Comparison of ENCODE assay signal across 8 cellular contexts in the genomic region with DNA sequence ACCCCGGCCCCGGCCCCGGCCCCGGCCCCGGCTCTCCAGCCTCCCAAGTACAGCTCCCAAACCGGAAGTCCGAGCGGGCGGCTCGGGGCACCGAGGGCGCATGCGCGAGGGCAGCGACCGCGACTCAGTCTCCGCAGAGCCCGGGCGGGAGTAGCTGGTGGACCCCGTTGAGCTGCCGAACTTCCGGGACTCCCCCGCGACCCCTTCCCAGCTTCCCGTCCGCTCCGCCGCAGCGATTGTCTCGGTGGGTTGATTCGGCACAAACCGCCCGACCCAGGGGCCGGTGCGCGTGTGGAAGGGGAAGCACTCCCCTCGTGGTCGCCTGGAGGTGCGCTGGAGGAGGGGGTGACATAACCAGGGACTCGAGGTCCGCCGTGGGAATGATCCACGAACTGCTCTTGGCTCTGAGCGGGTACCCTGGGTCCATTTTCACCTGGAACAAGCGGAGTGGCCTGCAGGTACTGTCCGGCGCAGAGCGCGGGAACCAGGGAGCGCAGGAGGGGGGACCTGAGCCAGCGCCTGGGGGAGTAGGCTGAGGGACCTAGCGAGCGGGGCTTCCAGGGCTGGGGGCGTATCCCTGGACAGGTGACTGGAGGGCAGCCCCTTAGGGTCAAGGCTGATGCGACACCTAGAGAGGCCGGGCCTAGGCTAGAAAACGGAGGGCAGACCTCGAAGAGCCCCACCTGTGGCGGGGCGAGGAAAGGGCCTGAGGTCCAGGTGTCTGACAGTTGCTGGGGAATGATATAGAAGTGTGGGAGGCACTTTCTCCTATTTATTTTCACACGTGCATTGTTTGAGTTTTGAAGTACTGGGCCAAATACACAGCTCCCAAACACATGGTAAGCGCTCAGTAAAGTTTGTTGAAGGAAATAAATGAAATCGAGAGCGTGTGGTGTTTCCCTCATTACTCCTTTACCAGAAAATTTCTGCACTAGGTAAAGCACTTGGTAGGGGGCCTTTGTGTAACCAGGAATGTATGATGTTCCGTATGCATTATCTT. TPM values are rescaled to one million over a fixed set of nuclear protein-coding genes. Genes with fewer than 3 reads are reported as not detected.
A peak's percentile ranks its signal among the peaks of the same experiment; 100 is the strongest.
DNase-seq lines count a peak whose midpoint lies in the region; ATAC-seq, FAIRE-seq and TF ChIP-seq lines count a peak whose summit lies in the region.

TUBGCP4 (plus strand) TSS at position 127 of the 1,000 bp plus-strand sequence; CDS start at position 381, 254 bp downstream.
ZSCAN29 (minus strand) TSS at position 69 of the 1,000 bp plus-strand sequence. CDS start 1,130 bp downstream, outside the sequence.

- H3K9me3 ChIP-seq in A549: peaks cover 18% of the 10 kb centered on the region

- peaks cover 17% of the 10 kb centered on the region for H3K36me3 Mint-ChIP-seq in chondrocyte (ENCODE audit: low read depth)

- H3K36me3 ChIP-seq in kidney epithelial cell (ENCODE audit: control insufficient read depth, insufficient read depth, low read length): peaks cover 3% of the 10 kb centered on the region

- CTCF ChIA-PET in A549 (lab: Yijun Ruan, JAX): interaction anchor here (0.9 to 1.3 kb wide), 4 partner anchors 8 to 18 kb away, joined by 3 to 4 read pairs (median 4); no protein-coding TSS in a partner anchor

- DNase-seq in A549 (ENCODE audit: low read depth in 1 of 2, low spot score in 1 of 2) (peak; percentile 76), NCI-H345 treated with DMSO at 0.1 percent for 48 hours (lab: John Stamatoyannopoulos, UW; ENCODE audit: unreplicated experiment) (peak; percentile 44), chondrocyte (ENCODE audit: low spot score) (no peak), kidney epithelial cell (ENCODE audit: low read depth) (peak; percentile 21)
- DNase-seq in stimulated activated CD4-positive, alpha-beta T cell treated with anti-CD3 and anti-CD28 coated beads, Interleukin-1b, Interleukin-23, amount 100 ng/mL, for 1 hour (ENCODE audit: low read depth in 2 of 2): peak; percentile 44 to 50

- peaks cover 47% of the 10 kb centered on the region for H3K4me1 Mint-ChIP-seq in chondrocyte (ENCODE audit: low read depth)

- H3K27me3 ChIP-seq in kidney epithelial cell (ENCODE audit: control insufficient read depth, insufficient read depth, low read length): no peaks in the 10 kb centered on the region

- peaks cover 8% of the 10 kb centered on the region for H3K9me3 Mint-ChIP-seq in chondrocyte (ENCODE audit: low read depth)

- peaks cover 12% of the 10 kb centered on the region; the same call in 2 of the 3 replicates for H3K4me1 ChIP-seq in A549

- 25% methylated on average over 11 of the region's 66 CpGs for WGBS in A549 (ENCODE audit: missing lambda C conversion rate)

- POLR2A ChIA-PET in A549 (lab: Yijun Ruan, JAX): interaction anchor here (0.7 kb wide), 1 partner anchor 19 kb away, joined by 3 read pairs; no protein-coding TSS in a partner anchor

- TF ChIP-seq POLR2A in A549 (IDR thresholded peaks at IDR 0.05; ENCODE audit: low read length): peak; percentile 58

- H3K4me2 ChIP-seq in A549: peak within 1 kb of the TSS; percentile 92

- H3K4me3 Mint-ChIP-seq in chondrocyte (ENCODE audit: unreplicated experiment): peak within 1 kb of the TSS; percentile 89

- H3K27ac ChIP-seq in A549: peak within 1 kb of the TSS; percentile 92 to 96

- no peak for TF ChIP-seq EP300 in A549 (IDR thresholded peaks at IDR 0.05)

- H3K4me3 ChIP-seq in A549 (peak within 1 kb of the TSS; percentile 96), kidney epithelial cell (ENCODE audit: low read depth, low read length) (peak within 1 kb of the TSS; percentile 74)

- TF ChIP-seq RAD21 in A549 (conservative IDR thresholded peaks at IDR 0.05 in 1 of 2, IDR thresholded peaks at IDR 0.05 in 1 of 2): no peak

- FAIRE-seq in A549 (lab: Jason Lieb, UNC): no peak

- H3K27ac Mint-ChIP-seq in chondrocyte (ENCODE audit: unreplicated experiment): peak within 1 kb of the TSS; percentile 68

- H3K27me3 Mint-ChIP-seq in chondrocyte (ENCODE audit: low read depth): no peaks in the 10 kb centered on the region

- TF ChIP-seq CTCF in A549 (IDR thresholded peaks at IDR 0.05): peak; percentile 16; the same call in 2 of the 3 replicates
- TF ChIP-seq CTCF in chondrocyte (IDR thresholded peaks at IDR 0.05): peak; percentile 68
- peak; percentile 58 for TF ChIP-seq CTCF in kidney epithelial cell (IDR thresholded peaks at IDR 0.05; ENCODE audit: insufficient read depth, low read length, poor library complexity, severe bottlenecking)

- peak; percentile 95 to 97 for ATAC-seq in A549
- peak; percentile 62 for ATAC-seq in GM18858 (IDR thresholded peaks at IDR 0.05; ENCODE audit: unreplicated experiment)
- peak; percentile 46 for ATAC-seq in HG03097 (IDR thresholded peaks at IDR 0.05; ENCODE audit: low FRiP score, unreplicated experiment)
- peak; percentile 82 to 88 for ATAC-seq in activated CD4-positive, CD25-positive, alpha-beta regulatory T cell treated with anti-CD3 and anti-CD28 coated beads, Interleukin-2, amount 50 U/mL, for 24 hours

TF ChIP-seq in A549, 52 proteins besides CTCF, POLR2A, EP300 and RAD21:
- TF ChIP-seq JUN (IDR thresholded peaks at IDR 0.05): 0 out of 5 replicates have a peak, but pooled peaks of 1 of the 2 experiments have one; percentile 16
- TF ChIP-seq HOXB5 (CRISPR knock-in tag; IDR thresholded peaks at IDR 0.05): 0 out of 2 replicates have a peak, but pooled peaks have one; percentile 17
- peak; percentile 84; the same call in 1 of the 2 replicates for TF ChIP-seq E2F6 (IDR thresholded peaks at IDR 0.05; ENCODE audit: borderline replicate concordance, low read depth)
- no peak for TF ChIP-seq USF2 (IDR thresholded peaks at IDR 0.05)
- peak; percentile 28; the same call in 1 of the 2 replicates for TF ChIP-seq PHF8 (IDR thresholded peaks at IDR 0.05; ENCODE audit: borderline replicate concordance, low read depth)
- no peak for TF ChIP-seq FOSL2 (IDR thresholded peaks at IDR 0.05)
- no peak for TF ChIP-seq FOSL2 (CRISPR knock-in tag; IDR thresholded peaks at IDR 0.05)
- TF ChIP-seq RNF2 (IDR thresholded peaks at IDR 0.05; ENCODE audit: borderline replicate concordance, low read depth): 0 out of 2 replicates have a peak, but pooled peaks have one; percentile 20
- TF ChIP-seq MAX (IDR thresholded peaks at IDR 0.05): peak; percentile 83
- TF ChIP-seq BCL3 (IDR thresholded peaks at IDR 0.05): peak; percentile 54; the same call in 1 of the 3 replicates
- no peak for TF ChIP-seq ZFP36 (IDR thresholded peaks at IDR 0.05; ENCODE audit: borderline replicate concordance, partially characterized antibody)
- no peak for TF ChIP-seq RARB (CRISPR knock-in tag; IDR thresholded peaks at IDR 0.05)

RNA-seq across cellular contexts. Expression of gene TUBGCP4, which starts in this region (rescaled TPM):
- 10.4 and 12.4 TPM in 2 replicates for polyA plus RNA-seq in A549 (2011; rRNA removed)
- 3.7 and 5.1 TPM in 2 replicates for polyA plus RNA-seq in A549 (2012; cell fraction: cytosol; rRNA removed)
- polyA plus RNA-seq in A549 (2012; cell fraction: nucleus; rRNA removed): 9.1 and 11.1 TPM in 2 replicates
- polyA plus RNA-seq in A549 (2017; fragmentation: RNase III; extraction: RNeasy Plus Mini Kit Qiagen cat#74134 plus additional on column Dnase treatment): 6.5 to 6.7 TPM (median 6.6 TPM) in 3 replicates
- polyA minus RNA-seq in A549 (2011; rRNA and poly(A)+ RNA removed): 13.7 and 17.1 TPM in 2 replicates
- 11.1 to 16.1 TPM (median 11.7 TPM) in 3 replicates for total RNA-seq in chondrocyte
- total RNA-seq in kidney epithelial cell: 8.9 and 12.8 TPM in 2 replicates

RNA-seq across cellular contexts. Expression of gene ZSCAN29, which starts in this region (rescaled TPM):
- polyA plus RNA-seq in A549 (2011; rRNA removed) (10.7 and 13.8 TPM in 2 replicates), A549 (2017; fragmentation: RNase III; extraction: RNeasy Plus Mini Kit Qiagen cat#74134 plus additional on column Dnase treatment) (12.7 to 14.4 TPM (median 13.7 TPM) in 3 replicates)
- polyA plus RNA-seq in A549 (2012; cell fraction: cytosol; rRNA removed): 4.1 and 4.4 TPM in 2 replicates
- polyA plus RNA-seq in A549 (2012; cell fraction: nucleus; rRNA removed): 5.0 and 8.6 TPM in 2 replicates
- polyA minus RNA-seq in A549 (2011; rRNA and poly(A)+ RNA removed): 9.3 and 9.8 TPM in 2 replicates
- total RNA-seq in chondrocyte (18.9 to 22.3 TPM (median 19.7 TPM) in 3 replicates), kidney epithelial cell (29.5 and 38.5 TPM in 2 replicates)

Comparison
In these comparisons a context has a peak if more than half of its experiments do, and no peak if none do; other contexts are left out.
1. ATAC-seq: peak in every context shown above with its lines; median percentile 96 in A549; 85 in activated CD4-positive, CD25-positive, alpha-beta regulatory T cell treated with anti-CD3 and anti-CD28 coated beads, Interleukin-2, amount 50 U/mL, for 24 hours; 62 in GM18858; 46 in HG03097.
2. CTCF ChIP-seq: peak in every context shown above with its lines; median percentile 68 in chondrocyte; 58 in kidney epithelial cell; 16 in A549.